1 cellular context compared by ENCODE assay signal in genomic region chr1:1484976-1485750, GRCh38.
A peak's percentile ranks its signal among the peaks of the same experiment; 100 is the strongest.
TF ChIP-seq lines count a peak whose summit lies in the region.

No MANE protein-coding gene starts in this region.

TF ChIP-seq in HepG2, 621 proteins besides CTCF, POLR2A, EP300 and RAD21:
- peak; percentile 8 for TF ChIP-seq AGO2 (optimal IDR thresholded peaks at IDR 0.05; ENCODE audit: low read depth, low read length)
